Comparison of ENCODE assay signal across 26 cellular contexts in genomic region chr12:131589966-131590365, GRCh38.
"Had no signal": no experiment of that assay in that cellular context is flagged by ENCODE, and none has a peak within 500 bp of the region (broad histone marks: within the 10 kb centered on the region; RNA-seq: fewer than 3 reads in every experiment).

No MANE protein-coding gene starts in this region.

- H3K27me3 Mint-ChIP-seq: activated CD4-positive, alpha-beta memory T cell treated with anti-CD3 and anti-CD28 coated beads for 36 hours; activated naive CD4-positive, alpha-beta T cell treated with anti-CD3 and anti-CD28 coated beads, Interleukin-2, amount 10 ng/mL, durations not matched to agents 7 days and 5 days; activated naive CD8-positive, alpha-beta T cell treated with anti-CD3 and anti-CD28 coated beads, Interleukin-2, amount 10 ng/mL, durations not matched to agents 7 days and 5 days; activated T-cell treated with anti-CD3 and anti-CD28 coated beads, Interleukin-2, amount 50 U/mL, for 24 hours had no signal

- H3K9me3 Mint-ChIP-seq: activated CD4-positive, alpha-beta T cell treated with anti-CD3 and anti-CD28 coated beads, Interleukin-2, amount 10 ng/mL, durations not matched to agents 24 days and 14 days; activated T-cell treated with anti-CD3 and anti-CD28 coated beads, Interleukin-2, amount 50 U/mL, for 24 hours; effector memory CD8-positive, alpha-beta T cell; nephron progenitor cell had no signal

- H3K4me3 Mint-ChIP-seq: activated CD4-positive, alpha-beta memory T cell treated with anti-CD3 and anti-CD28 coated beads for 36 hours; activated CD4-positive, alpha-beta T cell treated with anti-CD3 and anti-CD28 coated beads, Interleukin-2, amount 10 ng/mL, durations not matched to agents 24 days and 14 days; activated naive CD4-positive, alpha-beta T cell treated with anti-CD3 and anti-CD28 coated beads, Interleukin-2, amount 10 ng/mL, durations not matched to agents 7 days and 5 days; activated naive CD8-positive, alpha-beta T cell treated with anti-CD3 and anti-CD28 coated beads, Interleukin-2, amount 10 ng/mL, durations not matched to agents 7 days and 5 days; activated T-cell treated with anti-CD3 and anti-CD28 coated beads, Interleukin-2, amount 50 U/mL, for 24 hours; effector memory CD8-positive, alpha-beta T cell; nephron progenitor cell had no signal

- DNase-seq: activated CD4-positive, alpha-beta memory T cell treated with anti-CD3 and anti-CD28 coated beads for 36 hours; activated CD4-positive, alpha-beta T cell treated with anti-CD3 and anti-CD28 coated beads, Interleukin-2, amount 10 ng/mL, durations not matched to agents 24 days and 14 days; activated CD4-positive, CD25-positive, alpha-beta regulatory T cell treated with anti-CD3 and anti-CD28 coated beads, Interleukin-2, amount 50 U/mL, for 72 hours; activated CD8-positive, alpha-beta memory T cell treated with anti-CD3 and anti-CD28 coated beads, Interleukin-2, amount 50 U/mL, for 48 hours; activated gamma-delta T cell; activated naive CD4-positive, alpha-beta T cell treated with anti-CD3 and anti-CD28 coated beads, Interleukin-2, amount 10 ng/mL, durations not matched to agents 7 days and 5 days; activated naive CD8-positive, alpha-beta T cell treated with anti-CD3 and anti-CD28 coated beads, Interleukin-2, amount 10 ng/mL, durations not matched to agents 7 days and 5 days; activated T-cell treated with anti-CD3 and anti-CD28 coated beads, Interleukin-2, amount 50 U/mL, for 24 hours; brain microvascular endothelial cell; effector memory CD8-positive, alpha-beta T cell; erythroblast; gastrocnemius medialis; islet precursor cell; left cardiac atrium; left ventricle myocardium superior; mucosa of descending colon; nephron progenitor cell; nucleus accumbens; stimulated activated CD4-positive, alpha-beta T cell treated with anti-CD3 and anti-CD28 coated beads, Interleukin-15, amount 100 ng/mL, for 24 hours; stimulated activated CD4-positive, alpha-beta T cell treated with anti-CD3 and anti-CD28 coated beads, Interleukin-2, amount 100 ng/mL, for 24 hours; stimulated activated naive CD4-positive, alpha-beta T cell; T-helper 9 cell had no signal

- H3K27ac Mint-ChIP-seq: activated CD4-positive, alpha-beta memory T cell treated with anti-CD3 and anti-CD28 coated beads for 36 hours; activated CD4-positive, alpha-beta T cell treated with anti-CD3 and anti-CD28 coated beads, Interleukin-2, amount 10 ng/mL, durations not matched to agents 24 days and 14 days; activated naive CD4-positive, alpha-beta T cell treated with anti-CD3 and anti-CD28 coated beads, Interleukin-2, amount 10 ng/mL, durations not matched to agents 7 days and 5 days; activated naive CD8-positive, alpha-beta T cell treated with anti-CD3 and anti-CD28 coated beads, Interleukin-2, amount 10 ng/mL, durations not matched to agents 7 days and 5 days; activated T-cell treated with anti-CD3 and anti-CD28 coated beads, Interleukin-2, amount 50 U/mL, for 24 hours; effector memory CD8-positive, alpha-beta T cell; nephron progenitor cell had no signal

- H3K4me1 ChIP-seq: gastrocnemius medialis, parathyroid adenoma, right atrium auricular region had no signal

- H3K9me3 ChIP-seq: gastrocnemius medialis, right atrium auricular region had no signal

- H3K9ac ChIP-seq: parathyroid adenoma had no signal

- H3K36me3 Mint-ChIP-seq: activated CD4-positive, alpha-beta memory T cell treated with anti-CD3 and anti-CD28 coated beads for 36 hours; activated naive CD4-positive, alpha-beta T cell treated with anti-CD3 and anti-CD28 coated beads, Interleukin-2, amount 10 ng/mL, durations not matched to agents 7 days and 5 days; activated naive CD8-positive, alpha-beta T cell treated with anti-CD3 and anti-CD28 coated beads, Interleukin-2, amount 10 ng/mL, durations not matched to agents 7 days and 5 days had no signal

- H3K27me3 ChIP-seq: brain microvascular endothelial cell, right atrium auricular region had no signal

- H3K27ac ChIP-seq: brain microvascular endothelial cell, coronary artery, gastrocnemius medialis, parathyroid adenoma, right atrium auricular region had no signal

- H3K4me3 ChIP-seq: coronary artery, gastrocnemius medialis, mucosa of descending colon, right atrium auricular region, tibial nerve had no signal

- H3K36me3 ChIP-seq: brain microvascular endothelial cell, gastrocnemius medialis, right atrium auricular region, tibial nerve had no signal
